In the genomic region with DNA sequence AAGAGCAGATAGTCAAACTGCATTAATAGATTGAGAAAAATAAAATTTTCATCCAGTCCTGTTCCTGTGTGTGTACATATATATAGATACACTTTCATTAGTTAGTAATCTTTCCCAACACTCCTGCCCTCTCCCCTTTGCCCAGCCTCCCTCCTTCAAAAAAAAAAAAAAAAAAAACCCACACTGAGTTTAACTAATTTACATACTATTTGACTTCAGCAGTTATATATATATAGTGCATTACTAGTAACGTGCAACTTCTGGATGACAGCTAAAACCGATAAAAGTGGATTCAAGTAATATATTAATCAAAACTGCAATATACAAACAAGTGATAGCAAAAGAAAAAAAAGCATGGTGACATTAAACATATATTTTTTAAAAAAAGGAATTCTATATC, we compare ENCODE assay signal across 1 cellular context.
TF ChIP-seq lines count a peak whose summit lies in the region.

No MANE protein-coding gene starts in this region.

TF ChIP-seq in H1, 55 proteins besides CTCF, POLR2A, EP300 and RAD21:
- TF ChIP-seq POLR2AphosphoS5 (IDR thresholded peaks at IDR 0.05; ENCODE audit: low read depth, low read length) (no peak), NRF1 (IDR thresholded peaks at IDR 0.05; ENCODE audit: low read depth, low read length) (no peak), SAP30 (IDR thresholded peaks at IDR 0.05; ENCODE audit: insufficient read depth, insufficient replicate concordance, low read length) (no peak), TCF12 (IDR thresholded peaks at IDR 0.05; ENCODE audit: low read depth, low read length) (no peak), SUZ12 (IDR thresholded peaks at IDR 0.05; ENCODE audit: low read length) (no peak)
